ENCODE assay signal across 22 cellular contexts in genomic region chr19:12975221-12975756, GRCh38. TPM values are rescaled to one million over a fixed set of nuclear protein-coding genes. Genes with fewer than 3 reads are reported as not detected.
"Had no signal": no experiment of that assay in that cellular context is flagged by ENCODE, and none has a peak within 500 bp of the region (broad histone marks: within the 10 kb centered on the region; RNA-seq: fewer than 3 reads in every experiment).

No MANE protein-coding gene starts in this region.

- H3K4me3 Mint-ChIP-seq: activated CD4-positive, alpha-beta memory T cell treated with anti-CD3 and anti-CD28 coated beads for 36 hours; activated CD8-positive, alpha-beta memory T cell treated with anti-CD3 and anti-CD28 coated beads, Interleukin-2, amount 10 ng/mL, durations not matched to agents 7 days and 5 days; activated naive CD4-positive, alpha-beta T cell treated with anti-CD3 and anti-CD28 coated beads for 36 hours; naive thymus-derived CD8-positive, alpha-beta T cell; stimulated activated naive B cell treated with anti-CD40 and anti-IgM and Interleukin-4, amounts not matched to agents 10 μg/mL and 1 μg/mL and 100 μg/mL, for 72 hours had no signal

- H3K27ac ChIP-seq: cardiac muscle cell, hepatocyte, neutrophil, tibial artery, WERI-Rb-1 had no signal

- H3K4me3 ChIP-seq: cardiac muscle cell, hepatocyte, mucosa of descending colon, tibial artery had no signal

- H3K4me1 ChIP-seq: tibial artery had no signal

- H3K4me2 ChIP-seq: hepatocyte had no signal

- H2AFZ ChIP-seq: hepatocyte had no signal

- H3K9me3 ChIP-seq: mucosa of descending colon, neutrophil, tibial artery had no signal

- H3K79me2 ChIP-seq: hepatocyte had no signal

- FAIRE-seq: astrocyte, urothelium cell line had no signal

- H3K27ac Mint-ChIP-seq: activated CD4-positive, alpha-beta memory T cell treated with anti-CD3 and anti-CD28 coated beads for 36 hours; activated CD8-positive, alpha-beta memory T cell treated with anti-CD3 and anti-CD28 coated beads, Interleukin-2, amount 10 ng/mL, durations not matched to agents 7 days and 5 days; activated naive CD4-positive, alpha-beta T cell treated with anti-CD3 and anti-CD28 coated beads for 36 hours; activated T-helper 2 cell treated with anti-CD3 and anti-CD28 coated beads, Interferon-gamma antibody, Interleukin-2, Interleukin-4, amounts not matched to agents 10 μg/mL and 5 μg/mL and 100 μg/mL, durations not matched to agents 14 hours and 24 hours and 36 hours; naive thymus-derived CD8-positive, alpha-beta T cell; stimulated activated naive B cell treated with anti-CD40 and anti-IgM and Interleukin-4, amounts not matched to agents 10 μg/mL and 1 μg/mL and 100 μg/mL, for 72 hours had no signal

- H3K36me3 ChIP-seq: cardiac muscle cell, neutrophil, tibial artery, WERI-Rb-1 had no signal

- H3K9me3 Mint-ChIP-seq: activated CD4-positive, alpha-beta memory T cell treated with anti-CD3 and anti-CD28 coated beads for 36 hours; activated naive CD4-positive, alpha-beta T cell treated with anti-CD3 and anti-CD28 coated beads for 36 hours; activated T-helper 2 cell treated with anti-CD3 and anti-CD28 coated beads, Interferon-gamma antibody, Interleukin-2, Interleukin-4, amounts not matched to agents 10 μg/mL and 5 μg/mL and 100 μg/mL, durations not matched to agents 14 hours and 24 hours and 36 hours; naive thymus-derived CD8-positive, alpha-beta T cell; stimulated activated naive B cell treated with anti-CD40 and anti-IgM and Interleukin-4, amounts not matched to agents 10 μg/mL and 1 μg/mL and 100 μg/mL, for 72 hours had no signal

- DNase-seq: activated CD4-positive, alpha-beta memory T cell treated with anti-CD3 and anti-CD28 coated beads for 36 hours; activated CD8-positive, alpha-beta memory T cell treated with anti-CD3 and anti-CD28 coated beads, Interleukin-2, amount 10 ng/mL, durations not matched to agents 7 days and 5 days; activated naive CD4-positive, alpha-beta T cell treated with anti-CD3 and anti-CD28 coated beads for 36 hours; activated T-cell treated with anti-CD3 and anti-CD28 coated beads, Interleukin-2, amount 50 U/mL, for 1 hour; erythroblast; islet precursor cell; mammary epithelial cell; mucosa of descending colon; naive thymus-derived CD8-positive, alpha-beta T cell; retina; stimulated activated CD4-positive, alpha-beta T cell treated with anti-CD3 and anti-CD28 coated beads, Interleukin-2, amount 100 ng/mL, for 48 hours; stimulated activated naive B cell treated with anti-CD40 and anti-IgM and Interleukin-4, amounts not matched to agents 10 μg/mL and 1 μg/mL and 100 μg/mL, for 72 hours; tibial artery; WERI-Rb-1 had no signal

- H3K27me3 ChIP-seq: hepatocyte, tibial artery had no signal

- H3K36me3 Mint-ChIP-seq: activated CD4-positive, alpha-beta memory T cell treated with anti-CD3 and anti-CD28 coated beads for 36 hours; activated CD8-positive, alpha-beta memory T cell treated with anti-CD3 and anti-CD28 coated beads, Interleukin-2, amount 10 ng/mL, durations not matched to agents 7 days and 5 days; naive thymus-derived CD8-positive, alpha-beta T cell; stimulated activated naive B cell treated with anti-CD40 and anti-IgM and Interleukin-4, amounts not matched to agents 10 μg/mL and 1 μg/mL and 100 μg/mL, for 72 hours had no signal

- ATAC-seq: activated CD8-positive, alpha-beta memory T cell treated with anti-CD3 and anti-CD28 coated beads, Interleukin-2, amount 10 ng/mL, durations not matched to agents 7 days and 5 days; mucosa of descending colon; naive thymus-derived CD8-positive, alpha-beta T cell; stimulated activated naive B cell treated with anti-CD40 and anti-IgM and Interleukin-4, amounts not matched to agents 10 μg/mL and 1 μg/mL and 100 μg/mL, for 72 hours had no signal

RNA-seq across cellular contexts. Expression of gene DAND5, which starts 5.9 kb away (rescaled TPM):
- total RNA-seq: activated naive CD4-positive, alpha-beta T cell treated with anti-CD3 and anti-CD28 coated beads for 36 hours; astrocyte; cardiac muscle cell; naive thymus-derived CD8-positive, alpha-beta T cell; skeletal muscle tissue; subcutaneous adipose tissue had no signal
- polyA plus RNA-seq: hepatocyte; naive thymus-derived CD8-positive, alpha-beta T cell had no signal

RNA-seq across cellular contexts. Expression of gene NFIX, which starts 20.0 kb away (rescaled TPM):
- total RNA-seq: cardiac muscle cell had no signal
- polyA plus RNA-seq: cardiac muscle cell had no signal
